In genomic region chr6:83192871-83193746, GRCh38 we compare ENCODE assay signal across 8 cellular contexts. TPM values are rescaled to one million over a fixed set of nuclear protein-coding genes. Genes with fewer than 3 reads are reported as not detected.
DNase-seq lines count a peak whose midpoint lies in the region; ATAC-seq and TF ChIP-seq lines count a peak whose summit lies in the region.

A gene with protein sequence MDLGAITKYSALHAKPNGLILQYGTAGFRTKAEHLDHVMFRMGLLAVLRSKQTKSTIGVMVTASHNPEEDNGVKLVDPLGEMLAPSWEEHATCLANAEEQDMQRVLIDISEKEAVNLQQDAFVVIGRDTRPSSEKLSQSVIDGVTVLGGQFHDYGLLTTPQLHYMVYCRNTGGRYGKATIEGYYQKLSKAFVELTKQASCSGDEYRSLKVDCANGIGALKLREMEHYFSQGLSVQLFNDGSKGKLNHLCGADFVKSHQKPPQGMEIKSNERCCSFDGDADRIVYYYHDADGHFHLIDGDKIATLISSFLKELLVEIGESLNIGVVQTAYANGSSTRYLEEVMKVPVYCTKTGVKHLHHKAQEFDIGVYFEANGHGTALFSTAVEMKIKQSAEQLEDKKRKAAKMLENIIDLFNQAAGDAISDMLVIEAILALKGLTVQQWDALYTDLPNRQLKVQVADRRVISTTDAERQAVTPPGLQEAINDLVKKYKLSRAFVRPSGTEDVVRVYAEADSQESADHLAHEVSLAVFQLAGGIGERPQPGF (minus strand): TSS chr6:83193265. CDS start chr6:83191012, 2,253 bp downstream.
TSS of gene RWDD2A (plus strand) at chr6:83193357. CDS start at chr6:83194452, 1,095 bp downstream.

- CTCF ChIA-PET in CD4-positive, alpha-beta T cell (lab: Charles Lee), result interaction anchor here (0.6 to 1.3 kb wide), 3 partner anchors 22 to 127 kb away, joined by 3 to 4 read pairs (median 3); no protein-coding TSS in a partner anchor
- CTCF ChIA-PET in activated CD8-positive, alpha-beta T cell treated with anti-CD3 and anti-CD28 coated beads for 36 hours (lab: Charles Lee), result interaction anchor here (2.8 to 9.7 kb wide), 2 partner anchors 22 to 127 kb away, joined by 11 to 70 read pairs; partner anchors contain the start of genes DOP1A and UBE3D

- H3K27me3 ChIP-seq in CD4-positive, alpha-beta T cell (ENCODE audit: control insufficient read depth, insufficient read depth, low read length), result no peaks in the 10 kb centered on the region
- H3K27me3 ChIP-seq in duodenal mucosa (ENCODE audit: control insufficient read depth in 1 of 2, insufficient read depth in 2 of 2, low read length in 2 of 2), result no peaks in the 10 kb centered on the region
- H3K27me3 ChIP-seq in lower lobe of right lung (ENCODE audit: low read depth), result no peaks in the 10 kb centered on the region

- ATAC-seq in CD4-positive, alpha-beta T cell (ENCODE audit: poor library complexity), result peak; percentile 97
- ATAC-seq in GM19397 (IDR thresholded peaks at IDR 0.05; ENCODE audit: unreplicated experiment) (peak; percentile 96), HG03558 (IDR thresholded peaks at IDR 0.05; ENCODE audit: extremely low read depth, unreplicated experiment) (peak; percentile 95), lower lobe of right lung (peak; percentile 98 to 100)
- ATAC-seq in activated CD8-positive, alpha-beta T cell treated with anti-CD3 and anti-CD28 coated beads for 36 hours, result peak; percentile 98

- H3K4me1 Mint-ChIP-seq in CD4-positive, alpha-beta T cell (ENCODE audit: low read depth), result peaks cover 54% of the 10 kb centered on the region
- peaks cover 48% of the 10 kb centered on the region for H3K4me1 Mint-ChIP-seq in activated CD8-positive, alpha-beta T cell treated with anti-CD3 and anti-CD28 coated beads for 36 hours (ENCODE audit: low read depth)

- H3K27ac ChIP-seq in CD4-positive, alpha-beta T cell (ENCODE audit: low read depth, low read length), result peak within 1 kb of the TSS; percentile 70
- H3K27ac ChIP-seq in duodenal mucosa (ENCODE audit: low read depth, low read length) (peak within 1 kb of the TSS; percentile 61), lower lobe of right lung (peak within 1 kb of the TSS; percentile 90)

- H3K9ac ChIP-seq in duodenal mucosa (ENCODE audit: low read depth in 1 of 2, low read length in 2 of 2), result peak within 1 kb of the TSS; percentile 86 to 93

- no peaks in the 10 kb centered on the region for H3K9me3 Mint-ChIP-seq in CD4-positive, alpha-beta T cell
- no peaks in the 10 kb centered on the region for H3K9me3 Mint-ChIP-seq in activated CD8-positive, alpha-beta T cell treated with anti-CD3 and anti-CD28 coated beads for 36 hours

- H3K27me3 Mint-ChIP-seq in CD4-positive, alpha-beta T cell, result no peaks in the 10 kb centered on the region
- no peaks in the 10 kb centered on the region for H3K27me3 Mint-ChIP-seq in activated CD8-positive, alpha-beta T cell treated with anti-CD3 and anti-CD28 coated beads for 36 hours

- TF ChIP-seq CTCF in CD4-positive, alpha-beta T cell (IDR thresholded peaks at IDR 0.05), result no peak
- no peak for TF ChIP-seq CTCF in activated CD8-positive, alpha-beta T cell treated with anti-CD3 and anti-CD28 coated beads for 36 hours (IDR thresholded peaks at IDR 0.05)
- no peak for TF ChIP-seq CTCF in lower lobe of right lung (IDR thresholded peaks at IDR 0.05)

- peaks cover 42% of the 10 kb centered on the region for H3K36me3 Mint-ChIP-seq in CD4-positive, alpha-beta T cell (ENCODE audit: low read depth)
- H3K36me3 Mint-ChIP-seq in activated CD8-positive, alpha-beta T cell treated with anti-CD3 and anti-CD28 coated beads for 36 hours (ENCODE audit: low read depth), result peaks cover 20% of the 10 kb centered on the region

- H3K36me3 ChIP-seq in duodenal mucosa (ENCODE audit: control insufficient read depth in 1 of 2, insufficient read depth in 2 of 2, low read length in 2 of 2) (peaks cover 9 to 12% of the 10 kb centered on the region in 2 donors), lower lobe of right lung (peaks cover 27% of the 10 kb centered on the region)

- H3K27ac Mint-ChIP-seq in CD4-positive, alpha-beta T cell, result peak within 1 kb of the TSS; percentile 94
- peak within 1 kb of the TSS; percentile 91 for H3K27ac Mint-ChIP-seq in activated CD8-positive, alpha-beta T cell treated with anti-CD3 and anti-CD28 coated beads for 36 hours

- peak; percentile 81 to 90 (median 86) for DNase-seq in CD4-positive, alpha-beta T cell
- DNase-seq in NCI-H82 (lab: John Stamatoyannopoulos, UW) (peak; percentile 90), lower lobe of right lung (peak; percentile 94)
- peak; percentile 89 for DNase-seq in activated CD8-positive, alpha-beta T cell treated with anti-CD3 and anti-CD28 coated beads for 36 hours
- DNase-seq in stimulated activated CD4-positive, alpha-beta T cell treated with anti-CD3 and anti-CD28 coated beads, TNF-alpha, amount 100 ng/mL, for 1 hour (ENCODE audit: low read depth in 3 of 3, low spot score in 1 of 3), result peak; percentile 47 to 80 (median 79)

- peak within 1 kb of the TSS; percentile 97 for H3K4me3 Mint-ChIP-seq in CD4-positive, alpha-beta T cell
- H3K4me3 Mint-ChIP-seq in activated CD8-positive, alpha-beta T cell treated with anti-CD3 and anti-CD28 coated beads for 36 hours, result peak within 1 kb of the TSS; percentile 96

- peaks cover 19 to 20% of the 10 kb centered on the region in 2 donors for H3K4me1 ChIP-seq in duodenal mucosa (ENCODE audit: control insufficient read depth in 1 of 2, insufficient read depth in 2 of 2, low read length in 2 of 2)
- peaks cover 27% of the 10 kb centered on the region for H3K4me1 ChIP-seq in lower lobe of right lung

- H3K9me3 ChIP-seq in CD4-positive, alpha-beta T cell (ENCODE audit: control insufficient read depth, low read length), result no peaks in the 10 kb centered on the region
- H3K9me3 ChIP-seq in duodenal mucosa (ENCODE audit: control insufficient read depth in 1 of 2, low read length in 2 of 2) (no peaks in the 10 kb centered on the region), lower lobe of right lung (no peaks in the 10 kb centered on the region)

- intact Hi-C loops in CD4-positive, alpha-beta T cell (cut with DNase I, micrococcal nuclease), result loop anchor here (2.0 to 10.0 kb wide), 4 partner anchors 126 to 1032 kb away; partner anchors contain the start of genes CEP162 (in 2 of the 2), CYB5R4 (in 1 of the 2), DOP1A (in 1 of the 2) and IBTK (in 1 of the 2)
- intact Hi-C loops in activated CD8-positive, alpha-beta T cell treated with anti-CD3 and anti-CD28 coated beads for 36 hours (cut with micrococcal nuclease), result loop anchor here (5.0 kb wide), 1 partner anchor 126 kb away; the partner anchor contains the start of genes DOP1A and UBE3D
- intact Hi-C loops in lower lobe of right lung (cut with DNase I), result no loop called here

- H3K4me3 ChIP-seq in duodenal mucosa (ENCODE audit: low read depth in 1 of 2, low read length in 2 of 2) (peak within 1 kb of the TSS; percentile 91 to 95), lower lobe of right lung (peak within 1 kb of the TSS; percentile 99)

- POLR2A ChIA-PET in CD4-positive, alpha-beta T cell (lab: Charles Lee), result interaction anchor here (1.0 to 2.0 kb wide), 5 partner anchors 9 to 127 kb away, joined by 3 to 6 read pairs (median 5); partner anchors contain the start of genes DOP1A and UBE3D
- POLR2A ChIA-PET in activated CD8-positive, alpha-beta T cell treated with anti-CD3 and anti-CD28 coated beads for 36 hours (lab: Charles Lee), result interaction anchor here (0.6 kb wide), 1 partner anchor 127 kb away, joined by 3 read pairs; the partner anchor contains the start of gene UBE3D

RNA-seq across cellular contexts. Expression of the first gene that starts in this region (rescaled TPM):
- total RNA-seq in CD4-positive, alpha-beta T cell, result 10 to 100 TPM; 22.6 to 25.3 TPM
- total RNA-seq in activated CD8-positive, alpha-beta T cell treated with anti-CD3 and anti-CD28 coated beads for 36 hours, result 10 to 100 TPM; 13.2 to 17.5 TPM
- 34.9 TPM for total RNA-seq in lower lobe of right lung

RNA-seq across cellular contexts. Expression of gene RWDD2A, which starts in this region (rescaled TPM):
- 1 to 10 TPM; 2.8 to 3.0 TPM for total RNA-seq in CD4-positive, alpha-beta T cell
- 1 to 10 TPM; 1.5 to 1.6 TPM for total RNA-seq in activated CD8-positive, alpha-beta T cell treated with anti-CD3 and anti-CD28 coated beads for 36 hours
- total RNA-seq in lower lobe of right lung, result 3.9 TPM

Comparison
In these comparisons a context has a peak if more than half of its experiments do, and no peak if none do; other contexts are left out.
1. Peak in every context shown above with its lines: DNase-seq, ATAC-seq, H3K4me3 ChIP-seq and H3K27ac ChIP-seq.